Comparison of ENCODE assay signal across 16 cellular contexts in genomic region chr9:108297025-108297424, GRCh38.
DNase-seq lines count a peak whose midpoint lies in the region; TF ChIP-seq lines count a peak whose summit lies in the region.
"Had no signal": no experiment of that assay in that cellular context is flagged by ENCODE, and none has a peak within 500 bp of the region (broad histone marks: within the 10 kb centered on the region; RNA-seq: fewer than 3 reads in every experiment).

No MANE protein-coding gene starts in this region.

- H3K4me3 ChIP-seq in fibroblast of mammary gland (ENCODE audit: control insufficient read depth, low read depth, low read length): no peak overlapping the region
- H3K4me3 ChIP-seq in neural progenitor cell: no peak overlapping the region
- H3K4me3 ChIP-seq: esophagus squamous epithelium, SJSA1 had no signal

- TF ChIP-seq CTCF in fibroblast of mammary gland (conservative IDR thresholded peaks at IDR 0.05; ENCODE audit: control insufficient read depth, insufficient read depth, low read depth, low read length): no peak
- TF ChIP-seq CTCF in neural progenitor cell (IDR thresholded peaks at IDR 0.05): no peak

- DNase-seq in Ammon's horn (ENCODE audit: low spot score) (peak; percentile 8), NOMO-1 (lab: John Stamatoyannopoulos, UW; ENCODE audit: unreplicated experiment in 2 of 2) (peak; percentile 65 to 88), fibroblast of mammary gland (ENCODE audit: low read depth) (peak; percentile 99), pons (ENCODE audit: low spot score) (peak; percentile 36), NCI-H345 (lab: John Stamatoyannopoulos, UW) (no peak), NCI-H2171 treated with DMSO at 0.1 percent for 48 hours (lab: John Stamatoyannopoulos, UW) (no peak), neural progenitor cell (ENCODE audit: low spot score) (no peak)
- DNase-seq in effector CD4-positive, alpha-beta T cell: no peak
- DNase-seq: activated CD4-positive, alpha-beta memory T cell treated with anti-CD3 and anti-CD28 coated beads for 36 hours; activated naive CD8-positive, alpha-beta T cell treated with anti-CD3 and anti-CD28 coated beads, Interleukin-2, amount 50 U/mL, for 24 hours; CD8-positive, alpha-beta T cell; esophagus squamous epithelium; midbrain; stimulated activated naive CD4-positive, alpha-beta T cell had no signal

- no peaks in the 10 kb centered on the region for H3K4me1 Mint-ChIP-seq in neural progenitor cell
- H3K4me1 Mint-ChIP-seq: activated naive CD8-positive, alpha-beta T cell treated with anti-CD3 and anti-CD28 coated beads, Interleukin-2, amount 50 U/mL, for 24 hours; IgD-negative memory B cell had no signal

- no peaks in the 10 kb centered on the region for H3K36me3 ChIP-seq in neural progenitor cell
- H3K36me3 ChIP-seq: esophagus squamous epithelium, SJSA1 had no signal

- no peak overlapping the region for H3K9ac ChIP-seq in neural progenitor cell

- no peaks in the 10 kb centered on the region for H3K27me3 ChIP-seq in neural progenitor cell
- H3K27me3 ChIP-seq: esophagus squamous epithelium, SJSA1 had no signal

- no peaks in the 10 kb centered on the region for H3K79me2 ChIP-seq in neural progenitor cell (ENCODE audit: low read depth)

- no peak overlapping the region for H3K27ac Mint-ChIP-seq in neural progenitor cell
- H3K27ac Mint-ChIP-seq: activated CD4-positive, alpha-beta memory T cell treated with anti-CD3 and anti-CD28 coated beads for 36 hours; activated naive CD8-positive, alpha-beta T cell treated with anti-CD3 and anti-CD28 coated beads, Interleukin-2, amount 50 U/mL, for 24 hours; CD8-positive, alpha-beta T cell; IgD-negative memory B cell had no signal

- H3K4me1 ChIP-seq in neural progenitor cell: no peaks in the 10 kb centered on the region
- H3K4me1 ChIP-seq: SJSA1 had no signal

- H3K27me3 Mint-ChIP-seq in neural progenitor cell (ENCODE audit: insufficient read depth, low read depth): peaks cover 5% of the 10 kb centered on the region
- H3K27me3 Mint-ChIP-seq: activated CD4-positive, alpha-beta memory T cell treated with anti-CD3 and anti-CD28 coated beads for 36 hours; activated naive CD8-positive, alpha-beta T cell treated with anti-CD3 and anti-CD28 coated beads, Interleukin-2, amount 50 U/mL, for 24 hours; IgD-negative memory B cell had no signal

- H3K4me2 ChIP-seq in neural progenitor cell: no peak overlapping the region

- H3K36me3 Mint-ChIP-seq in neural progenitor cell: no peaks in the 10 kb centered on the region
- H3K36me3 Mint-ChIP-seq: activated CD4-positive, alpha-beta memory T cell treated with anti-CD3 and anti-CD28 coated beads for 36 hours; CD8-positive, alpha-beta T cell; IgD-negative memory B cell had no signal

- no peak overlapping the region for H2AFZ ChIP-seq in neural progenitor cell (replicated peaks)

- no peaks in the 10 kb centered on the region for H4K20me1 ChIP-seq in neural progenitor cell (ENCODE audit: low read depth)

- H3K9me3 Mint-ChIP-seq in neural progenitor cell: no peaks in the 10 kb centered on the region
- H3K9me3 Mint-ChIP-seq: activated CD4-positive, alpha-beta memory T cell treated with anti-CD3 and anti-CD28 coated beads for 36 hours; CD8-positive, alpha-beta T cell had no signal

- no peaks in the 10 kb centered on the region for H3K9me3 ChIP-seq in neural progenitor cell (ENCODE audit: low read depth)
- H3K9me3 ChIP-seq: esophagus squamous epithelium, SJSA1 had no signal

- no peak overlapping the region for H3K4me3 Mint-ChIP-seq in neural progenitor cell
- H3K4me3 Mint-ChIP-seq: activated CD4-positive, alpha-beta memory T cell treated with anti-CD3 and anti-CD28 coated beads for 36 hours; activated naive CD8-positive, alpha-beta T cell treated with anti-CD3 and anti-CD28 coated beads, Interleukin-2, amount 50 U/mL, for 24 hours; CD8-positive, alpha-beta T cell; IgD-negative memory B cell had no signal

- no peak overlapping the region for H3K27ac ChIP-seq in neural progenitor cell
- H3K27ac ChIP-seq: SJSA1 had no signal

- H3F3A ChIP-seq in neural progenitor cell (ENCODE audit: low read depth): no peaks in the 10 kb centered on the region

Comparison
In these comparisons a context has a peak if more than half of its experiments do, and no peak if none do; other contexts are left out.
1. DNase-seq: peak in Ammon's horn (single experiment), NOMO-1 (2 of 2), fibroblast of mammary gland (single experiment) and pons (single experiment); none in NCI-H345 (single experiment), NCI-H2171 treated with DMSO at 0.1 percent for 48 hours (single experiment), neural progenitor cell (single experiment) and effector CD4-positive, alpha-beta T cell (single experiment).